Comparison of ENCODE assay signal across 19 cellular contexts in the genomic region with DNA sequence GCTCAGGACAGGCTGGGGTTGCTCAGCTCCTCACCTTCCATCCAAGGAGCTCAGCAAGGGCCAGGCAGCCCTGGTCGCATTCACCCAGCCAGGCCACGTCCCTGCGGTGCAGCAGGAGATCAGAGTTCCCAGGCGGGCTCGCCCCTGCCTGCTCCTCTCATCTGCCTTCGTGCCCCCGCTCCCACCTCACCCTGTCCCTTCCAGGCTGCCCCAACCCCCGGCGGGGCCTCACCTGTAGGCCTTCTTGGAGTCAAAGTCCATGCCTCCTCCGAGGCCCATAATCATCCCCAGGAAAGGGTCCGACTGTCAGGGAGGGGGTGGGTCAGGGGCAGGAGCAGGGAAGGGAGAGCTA. TPM values are rescaled to one million over a fixed set of nuclear protein-coding genes. Genes with fewer than 3 reads are reported as not detected.
DNase-seq lines count a peak whose midpoint lies in the region; ATAC-seq, FAIRE-seq and TF ChIP-seq lines count a peak whose summit lies in the region.
"Had no signal": no experiment of that assay in that cellular context is flagged by ENCODE, and none has a peak within 500 bp of the region (broad histone marks: within the 10 kb centered on the region; RNA-seq: fewer than 3 reads in every experiment).

No MANE protein-coding gene starts in this region.

- peak overlapping the region; percentile 98 to 99 for H3K27ac Mint-ChIP-seq in T-cell
- H3K27ac Mint-ChIP-seq: type B pancreatic cell had no signal

- CTCF ChIA-PET in T-cell (lab: Charles Lee), result interaction anchor here (0.6 to 0.7 kb wide), 3 partner anchors 37 to 616 kb away, joined by 4 to 6 read pairs (median 5); no protein-coding TSS in a partner anchor
- CTCF ChIA-PET in HepG2 (lab: Yijun Ruan, JAX; ENCODE audit: low intra/inter-chr PET ratio, low total read pairs), result no interaction called here

- peaks cover 32 to 46% (median 36%) of the 10 kb centered on the region in 3 donors for H3K4me1 Mint-ChIP-seq in T-cell

- no peak for TF ChIP-seq CTCF in HepG2 (CRISPR knock-in tag; IDR thresholded peaks at IDR 0.05)

- H3K4me2 ChIP-seq in BLaER1 treated with 17β-estradiol and CSF1 and Interleukin-3, amounts not matched to agents 10 nM and 100 nM, result peak overlapping the region in 10 of 11 experiments; percentile 88 to 99 (median 96); a peak in 20 of 22 replicates
- 0 out of 2 replicates have a peak overlapping the region, but pooled peaks have one; percentile 15 for H3K4me2 ChIP-seq in HepG2 (ENCODE audit: low read depth, low read length)

- peaks cover 0 to 34% (median 11%) of the 10 kb centered on the region in 11 experiments; a peak in 13 of 22 replicates for H3K36me3 ChIP-seq in BLaER1 treated with 17β-estradiol and CSF1 and Interleukin-3, amounts not matched to agents 10 nM and 100 nM
- peaks cover 0 to 2% of the 10 kb centered on the region in 2 experiments; a peak in 2 of 5 replicates for H3K36me3 ChIP-seq in HepG2 (replicated peaks in 1 of 2; ENCODE audit: control insufficient read depth in 1 of 2, insufficient read depth in 2 of 2, low read length in 2 of 2)
- H3K36me3 ChIP-seq: BE2C, prostate gland had no signal

- ATAC-seq in T-cell (replicated peaks in 1 of 4) (no peak), HepG2 (peak; percentile 9; the same call in 1 of the 3 replicates)
- ATAC-seq: stimulated activated naive CD8-positive, alpha-beta T cell treated with anti-CD3 and anti-CD28 coated beads, Interleukin-15, Interleukin-2, amounts not matched to agents 100 U/mL and 50 U/mL, for 24 hours had no signal

- in situ Hi-C loops in HepG2 (cut with HindIII; ENCODE audit: extremely low pct_ligation_motif_present, low pct_unique_long_range_greater_than_20kb), result no loop called here

- no peak for TF ChIP-seq RAD21 in HepG2 (CRISPR knock-in tag; IDR thresholded peaks at IDR 0.05)

- H3K9me3 ChIP-seq in BLaER1 treated with 17β-estradiol and CSF1 and Interleukin-3, amounts not matched to agents 10 nM and 100 nM (replicated peaks in 1 of 11), result no peaks in the 10 kb centered on the region
- H3K9me3 ChIP-seq in HepG2 (ENCODE audit: low read length), result no peaks in the 10 kb centered on the region
- H3K9me3 ChIP-seq: BE2C, prostate gland had no signal

- H3K79me2 ChIP-seq in HepG2 (ENCODE audit: insufficient read depth, low read length), result no peaks in the 10 kb centered on the region

- BruUV-seq in HepG2 (replicated peaks; lab: Mats Ljungman, UMichigan), result no TSS peak

- no peak for TF ChIP-seq EP300 in HepG2 (IDR thresholded peaks at IDR 0.05; ENCODE audit: low read depth in 2 of 2, low read length in 2 of 2)
- no peak for TF ChIP-seq EP300 in HepG2 (CRISPR knock-in tag; IDR thresholded peaks at IDR 0.05; ENCODE audit: borderline replicate concordance)

- peak overlapping the region in 9 of 11 experiments; percentile 73 to 86 (median 82); a peak in 16 of 22 replicates for H3K9ac ChIP-seq in BLaER1 treated with 17β-estradiol and CSF1 and Interleukin-3, amounts not matched to agents 10 nM and 100 nM
- no peak overlapping the region for H3K9ac ChIP-seq in HepG2 (ENCODE audit: insufficient read depth, low read depth, low read length)

- peak overlapping the region in 10 of 11 experiments; percentile 84 to 97 (median 91); a peak in 19 of 22 replicates for H3K27ac ChIP-seq in BLaER1 treated with 17β-estradiol and CSF1 and Interleukin-3, amounts not matched to agents 10 nM and 100 nM
- H3K27ac ChIP-seq in HepG2 (ENCODE audit: extremely low read length, insufficient read depth, low read length), result no peak overlapping the region

- no peaks in the 10 kb centered on the region for H3K9me3 Mint-ChIP-seq in T-cell
- H3K9me3 Mint-ChIP-seq: type B pancreatic cell had no signal

- H3K4me3 Mint-ChIP-seq in T-cell, result peak overlapping the region in 1 of 3 donors; percentile 46
- H3K4me3 Mint-ChIP-seq: type B pancreatic cell had no signal

- H3K4me3 ChIP-seq in BLaER1 treated with 17β-estradiol and CSF1 and Interleukin-3, amounts not matched to agents 10 nM and 100 nM, result peak overlapping the region in 4 of 10 experiments; percentile 46 to 53 (median 50); a peak in 6 of 20 replicates
- H3K4me3 ChIP-seq in HepG2 (replicated peaks in 1 of 3; ENCODE audit: insufficient read depth in 1 of 3, low read depth in 2 of 3, low read length in 3 of 3), result no peak overlapping the region
- H3K4me3 ChIP-seq: prostate gland had no signal

- TF ChIP-seq POLR2A in HepG2 (IDR thresholded peaks at IDR 0.05; ENCODE audit: insufficient read depth in 1 of 2, low read depth in 2 of 2, low read length in 2 of 2), result no peak

- intact Hi-C loops in HepG2 (cut with micrococcal nuclease; ENCODE audit: unreplicated experiment), result no loop called here

- no peak for FAIRE-seq in HepG2 (lab: Jason Lieb, UNC)

- no peaks in the 10 kb centered on the region for H3K27me3 ChIP-seq in BLaER1 treated with 17β-estradiol and CSF1 and Interleukin-3, amounts not matched to agents 10 nM and 100 nM
- H3K27me3 ChIP-seq in HepG2 (ENCODE audit: control insufficient read depth in 1 of 2, insufficient read depth in 2 of 2, low read length in 2 of 2), result no peaks in the 10 kb centered on the region
- H3K27me3 ChIP-seq: BE2C had no signal

- no peaks in the 10 kb centered on the region for H3K27me3 Mint-ChIP-seq in T-cell
- H3K27me3 Mint-ChIP-seq: type B pancreatic cell had no signal

- POLR2A ChIA-PET in T-cell (lab: Charles Lee), result interaction anchor here (0.6 kb wide), 2 partner anchors 47 to 80 kb away, joined by 3 read pairs; no protein-coding TSS in a partner anchor
- POLR2A ChIA-PET in HepG2 (lab: Yijun Ruan, JAX), result interaction anchor here (1.3 to 5.6 kb wide), 5 partner anchors 8 to 30 kb away, joined by 4 to 37 read pairs (median 7); a partner anchor contains a TSS

- no peak overlapping the region for H2AFZ ChIP-seq in HepG2 (ENCODE audit: low read length)

- H3K36me3 Mint-ChIP-seq in T-cell, result peaks cover 11% of the 10 kb centered on the region
- H3K36me3 Mint-ChIP-seq: type B pancreatic cell had no signal

- 60% methylated on average over 11 of the region's 11 CpGs for WGBS in HepG2 (ENCODE audit: low lambda C conversion rate)

- DNase-seq in D341Med (ENCODE audit: low spot score) (peak; percentile 31), T-cell (no peak), HepG2 (ENCODE audit: low spot score) (no peak), DMS 273 (lab: John Stamatoyannopoulos, UW; ENCODE audit: unreplicated experiment) (no peak), NCI-H226 (no peak), SW 1271 (lab: John Stamatoyannopoulos, UW) (no peak), NCI-H524 treated with DMSO at 0.1 percent for 48 hours (lab: John Stamatoyannopoulos, UW) (no peak)
- DNase-seq: aorta; BE2C; foreskin melanocyte; IMR-90; NCI-H1048; RPMI8226; stimulated activated CD4-positive, alpha-beta T cell treated with anti-CD3 and anti-CD28 coated beads, Interleukin-12 subunit alpha, Interleukin-12 subunit beta, amount 100 ng/mL, for 4 hours; stimulated activated naive CD8-positive, alpha-beta T cell treated with anti-CD3 and anti-CD28 coated beads, Interleukin-15, Interleukin-2, amounts not matched to agents 100 U/mL and 50 U/mL, for 24 hours had no signal

- H4K20me1 ChIP-seq in BLaER1 treated with 17β-estradiol and CSF1 and Interleukin-3, amounts not matched to agents 10 nM and 100 nM, result no peaks in the 10 kb centered on the region
- no peaks in the 10 kb centered on the region for H4K20me1 ChIP-seq in HepG2 (ENCODE audit: insufficient read depth, low read length)

- H3K4me1 ChIP-seq in BLaER1 treated with 17β-estradiol and CSF1 and Interleukin-3, amounts not matched to agents 10 nM and 100 nM, result peaks cover 37 to 87% (median 76%) of the 10 kb centered on the region in 10 experiments
- peaks cover 45% of the 10 kb centered on the region for H3K4me1 ChIP-seq in HepG2 (ENCODE audit: insufficient read depth, low read length)
- H3K4me1 ChIP-seq: BE2C, prostate gland had no signal

RNA-seq across cellular contexts. Expression of a gene that starts 1.3 kb away (rescaled TPM):
- total RNA-seq in T-cell (10 to 100 TPM; 44.2 to 81.3 (median 71.0) TPM), HepG2 (2016; rRNA removed; fragmentation: Illumina TruSeq; extraction: Trizol) (10.3 and 11.4 TPM in 2 replicates)
- total RNA-seq in HepG2 (2016; cell fraction: cytosol; rRNA removed; fragmentation: Illumina TruSeq; extraction: Trizol; ENCODE audit: low read depth), result 4.4 and 4.8 TPM in 2 replicates
- 11.9 and 12.4 TPM in 2 replicates for total RNA-seq in HepG2 (2016; cell fraction: insoluble cytoplasmic fraction; rRNA removed; fragmentation: Illumina TruSeq; extraction: Trizol)
- 8.3 and 11.2 TPM in 2 replicates for total RNA-seq in HepG2 (2016; cell fraction: membrane; rRNA removed; fragmentation: Illumina TruSeq; extraction: Trizol)
- total RNA-seq in HepG2 (2016; cell fraction: nucleus; rRNA removed; fragmentation: Illumina TruSeq; extraction: Trizol), result 5.0 and 8.7 TPM in 2 replicates
- polyA plus RNA-seq in HepG2 (2011; rRNA removed), result 18.0 and 18.5 TPM in 2 replicates
- polyA plus RNA-seq in HepG2 (2011; cell fraction: cytosol; rRNA removed), result 13.8 and 14.5 TPM in 2 replicates
- 23.0 and 23.9 TPM in 2 replicates for polyA plus RNA-seq in HepG2 (2011; cell fraction: nucleus; rRNA removed)
- 8.6 and 10.2 TPM in 2 replicates for polyA plus RNA-seq in HepG2 (2012)
- 2.4 and 2.6 TPM in 2 replicates for polyA plus RNA-seq in HepG2 (2016; cell fraction: cytosol; fragmentation: Illumina TruSeq; extraction: Trizol; ENCODE audit: low read depth)
- 9.1 and 12.2 TPM in 2 replicates for polyA plus RNA-seq in HepG2 (2016; cell fraction: insoluble cytoplasmic fraction; fragmentation: Illumina TruSeq; extraction: Trizol; ENCODE audit: low read depth)
- polyA plus RNA-seq in HepG2 (2016; cell fraction: membrane; fragmentation: Illumina TruSeq; extraction: Trizol; ENCODE audit: low read depth), result 5.3 and 6.5 TPM in 2 replicates
- 12.7 and 15.7 TPM in 2 replicates for polyA plus RNA-seq in HepG2 (2016; cell fraction: nucleus; fragmentation: Illumina TruSeq; extraction: Trizol; ENCODE audit: insufficient read depth, low read depth)
- 3.7 and 14.6 TPM in 2 replicates for polyA minus RNA-seq in HepG2 (2011; rRNA and poly(A)+ RNA removed; ENCODE audit: low replicate concordance)
- 5.7 and 7.2 TPM in 2 replicates for polyA minus RNA-seq in HepG2 (2011; cell fraction: cytosol; rRNA and poly(A)+ RNA removed)
- polyA minus RNA-seq in HepG2 (2011; cell fraction: nucleus; rRNA and poly(A)+ RNA removed), result 9.9 and 10.7 TPM in 2 replicates

RNA-seq across cellular contexts. Expression of a gene that starts 20.0 kb away (rescaled TPM):
- total RNA-seq in T-cell (10 to 100 TPM; 50.7 to 67.6 (median 55.6) TPM), HepG2 (2016; rRNA removed; fragmentation: Illumina TruSeq; extraction: Trizol) (20.3 and 22.3 TPM in 2 replicates)
- total RNA-seq in HepG2 (2016; cell fraction: cytosol; rRNA removed; fragmentation: Illumina TruSeq; extraction: Trizol; ENCODE audit: low read depth), result 14.3 and 15.2 TPM in 2 replicates
- total RNA-seq in HepG2 (2016; cell fraction: insoluble cytoplasmic fraction; rRNA removed; fragmentation: Illumina TruSeq; extraction: Trizol), result 18.1 and 20.6 TPM in 2 replicates
- total RNA-seq in HepG2 (2016; cell fraction: membrane; rRNA removed; fragmentation: Illumina TruSeq; extraction: Trizol), result 24.1 and 28.8 TPM in 2 replicates
- 10.5 and 13.7 TPM in 2 replicates for total RNA-seq in HepG2 (2016; cell fraction: nucleus; rRNA removed; fragmentation: Illumina TruSeq; extraction: Trizol)
- polyA plus RNA-seq in HepG2 (2011; rRNA removed), result 26.1 and 32.6 TPM in 2 replicates
- 20.9 and 26.0 TPM in 2 replicates for polyA plus RNA-seq in HepG2 (2011; cell fraction: cytosol; rRNA removed)
- polyA plus RNA-seq in HepG2 (2011; cell fraction: nucleus; rRNA removed), result 54.3 and 54.9 TPM in 2 replicates
- 17.1 and 18.5 TPM in 2 replicates for polyA plus RNA-seq in HepG2 (2012)
- polyA plus RNA-seq in HepG2 (2016; cell fraction: cytosol; fragmentation: Illumina TruSeq; extraction: Trizol; ENCODE audit: low read depth), result 19.1 and 22.5 TPM in 2 replicates
- polyA plus RNA-seq in HepG2 (2016; cell fraction: insoluble cytoplasmic fraction; fragmentation: Illumina TruSeq; extraction: Trizol; ENCODE audit: low read depth), result 21.0 and 27.0 TPM in 2 replicates
- 29.2 and 29.4 TPM in 2 replicates for polyA plus RNA-seq in HepG2 (2016; cell fraction: membrane; fragmentation: Illumina TruSeq; extraction: Trizol; ENCODE audit: low read depth)
- polyA plus RNA-seq in HepG2 (2016; cell fraction: nucleus; fragmentation: Illumina TruSeq; extraction: Trizol; ENCODE audit: insufficient read depth, low read depth), result 29.4 and 29.5 TPM in 2 replicates
- 15.5 and 28.6 TPM in 2 replicates for polyA minus RNA-seq in HepG2 (2011; rRNA and poly(A)+ RNA removed; ENCODE audit: low replicate concordance)
- 12.0 and 12.7 TPM in 2 replicates for polyA minus RNA-seq in HepG2 (2011; cell fraction: cytosol; rRNA and poly(A)+ RNA removed)
- 10.3 and 11.2 TPM in 2 replicates for polyA minus RNA-seq in HepG2 (2011; cell fraction: nucleus; rRNA and poly(A)+ RNA removed)

RNA-seq across cellular contexts. Expression of a gene that starts 20.4 kb away (rescaled TPM):
- total RNA-seq in T-cell (10 to 100 TPM; 31.9 to 36.8 (median 33.9) TPM), HepG2 (2016; rRNA removed; fragmentation: Illumina TruSeq; extraction: Trizol) (13.8 and 14.9 TPM in 2 replicates)
- total RNA-seq in HepG2 (2016; cell fraction: cytosol; rRNA removed; fragmentation: Illumina TruSeq; extraction: Trizol; ENCODE audit: low read depth), result 3.8 and 4.6 TPM in 2 replicates
- 14.4 and 14.7 TPM in 2 replicates for total RNA-seq in HepG2 (2016; cell fraction: insoluble cytoplasmic fraction; rRNA removed; fragmentation: Illumina TruSeq; extraction: Trizol)
- 8.1 and 8.2 TPM in 2 replicates for total RNA-seq in HepG2 (2016; cell fraction: membrane; rRNA removed; fragmentation: Illumina TruSeq; extraction: Trizol)
- total RNA-seq in HepG2 (2016; cell fraction: nucleus; rRNA removed; fragmentation: Illumina TruSeq; extraction: Trizol), result 6.0 and 6.9 TPM in 2 replicates
- 8.6 and 11.5 TPM in 2 replicates for polyA plus RNA-seq in HepG2 (2011; rRNA removed)
- 9.7 and 14.5 TPM in 2 replicates for polyA plus RNA-seq in HepG2 (2011; cell fraction: cytosol; rRNA removed)
- polyA plus RNA-seq in HepG2 (2011; cell fraction: nucleus; rRNA removed), result 8.5 and 9.1 TPM in 2 replicates
- 7.8 and 10.7 TPM in 2 replicates for polyA plus RNA-seq in HepG2 (2012)
- polyA plus RNA-seq in HepG2 (2016; cell fraction: cytosol; fragmentation: Illumina TruSeq; extraction: Trizol; ENCODE audit: low read depth), result 6.7 and 8.7 TPM in 2 replicates
- 19.6 and 21.5 TPM in 2 replicates for polyA plus RNA-seq in HepG2 (2016; cell fraction: insoluble cytoplasmic fraction; fragmentation: Illumina TruSeq; extraction: Trizol; ENCODE audit: low read depth)
- polyA plus RNA-seq in HepG2 (2016; cell fraction: membrane; fragmentation: Illumina TruSeq; extraction: Trizol; ENCODE audit: low read depth), result 9.9 and 11.1 TPM in 2 replicates
- polyA plus RNA-seq in HepG2 (2016; cell fraction: nucleus; fragmentation: Illumina TruSeq; extraction: Trizol; ENCODE audit: insufficient read depth, low read depth), result 13.5 and 16.3 TPM in 2 replicates
- 5.6 and 6.0 TPM in 2 replicates for polyA minus RNA-seq in HepG2 (2011; rRNA and poly(A)+ RNA removed; ENCODE audit: low replicate concordance)
- 2.2 and 6.5 TPM in 2 replicates for polyA minus RNA-seq in HepG2 (2011; cell fraction: cytosol; rRNA and poly(A)+ RNA removed)
- polyA minus RNA-seq in HepG2 (2011; cell fraction: nucleus; rRNA and poly(A)+ RNA removed), result 1.2 and 1.9 TPM in 2 replicates

RNA-seq across cellular contexts. Expression of a gene that starts 29.6 kb away (rescaled TPM):
- 100 to 1,000 TPM; 320 to 498 (median 330) TPM for total RNA-seq in T-cell
- 270 and 278 TPM in 2 replicates for total RNA-seq in HepG2 (2016; rRNA removed; fragmentation: Illumina TruSeq; extraction: Trizol)
- total RNA-seq in HepG2 (2016; cell fraction: cytosol; rRNA removed; fragmentation: Illumina TruSeq; extraction: Trizol; ENCODE audit: low read depth), result 44.9 and 50.3 TPM in 2 replicates
- 247 and 303 TPM in 2 replicates for total RNA-seq in HepG2 (2016; cell fraction: insoluble cytoplasmic fraction; rRNA removed; fragmentation: Illumina TruSeq; extraction: Trizol)
- total RNA-seq in HepG2 (2016; cell fraction: membrane; rRNA removed; fragmentation: Illumina TruSeq; extraction: Trizol), result 97.2 and 106 TPM in 2 replicates
- 191 and 201 TPM in 2 replicates for total RNA-seq in HepG2 (2016; cell fraction: nucleus; rRNA removed; fragmentation: Illumina TruSeq; extraction: Trizol)
- 148 and 156 TPM in 2 replicates for polyA plus RNA-seq in HepG2 (2011; rRNA removed)
- 89.9 and 92.3 TPM in 2 replicates for polyA plus RNA-seq in HepG2 (2011; cell fraction: cytosol; rRNA removed)
- 184 and 197 TPM in 2 replicates for polyA plus RNA-seq in HepG2 (2011; cell fraction: nucleus; rRNA removed)
- polyA plus RNA-seq in HepG2 (2012), result 166 and 314 TPM in 2 replicates
- 36.1 and 37.5 TPM in 2 replicates for polyA plus RNA-seq in HepG2 (2016; cell fraction: cytosol; fragmentation: Illumina TruSeq; extraction: Trizol; ENCODE audit: low read depth)
- polyA plus RNA-seq in HepG2 (2016; cell fraction: insoluble cytoplasmic fraction; fragmentation: Illumina TruSeq; extraction: Trizol; ENCODE audit: low read depth), result 257 and 357 TPM in 2 replicates
- 76.7 and 82.5 TPM in 2 replicates for polyA plus RNA-seq in HepG2 (2016; cell fraction: membrane; fragmentation: Illumina TruSeq; extraction: Trizol; ENCODE audit: low read depth)
- polyA plus RNA-seq in HepG2 (2016; cell fraction: nucleus; fragmentation: Illumina TruSeq; extraction: Trizol; ENCODE audit: insufficient read depth, low read depth), result 372 and 405 TPM in 2 replicates
- polyA minus RNA-seq in HepG2 (2011; rRNA and poly(A)+ RNA removed; ENCODE audit: low replicate concordance), result 218 and 315 TPM in 2 replicates
- polyA minus RNA-seq in HepG2 (2011; cell fraction: cytosol; rRNA and poly(A)+ RNA removed), result 121 and 131 TPM in 2 replicates
- polyA minus RNA-seq in HepG2 (2011; cell fraction: nucleus; rRNA and poly(A)+ RNA removed), result 131 and 151 TPM in 2 replicates

RNA-seq across cellular contexts. Expression of a gene that starts 32.6 kb away (rescaled TPM):
- 1 to 10 TPM; 1.1 to 1.6 (median 1.3) TPM for total RNA-seq in T-cell
- total RNA-seq in HepG2 (2016; rRNA removed; fragmentation: Illumina TruSeq; extraction: Trizol), result not detected in 2 replicates
- total RNA-seq in HepG2 (2016; cell fraction: cytosol; rRNA removed; fragmentation: Illumina TruSeq; extraction: Trizol; ENCODE audit: low read depth), result not detected in 2 replicates
- not detected in 2 replicates for total RNA-seq in HepG2 (2016; cell fraction: insoluble cytoplasmic fraction; rRNA removed; fragmentation: Illumina TruSeq; extraction: Trizol)
- 0.17 TPM in 1 of 2 replicates, not detected in the other for total RNA-seq in HepG2 (2016; cell fraction: membrane; rRNA removed; fragmentation: Illumina TruSeq; extraction: Trizol)
- total RNA-seq in HepG2 (2016; cell fraction: nucleus; rRNA removed; fragmentation: Illumina TruSeq; extraction: Trizol), result not detected in 2 replicates
- 0.08 and 0.24 TPM in 2 replicates for polyA plus RNA-seq in HepG2 (2011; rRNA removed)
- 0.09 TPM in 1 of 2 replicates, not detected in the other for polyA plus RNA-seq in HepG2 (2011; cell fraction: cytosol; rRNA removed)
- polyA plus RNA-seq in HepG2 (2011; cell fraction: nucleus; rRNA removed), result 1.6 and 2.0 TPM in 2 replicates
- 0.15 and 0.33 TPM in 2 replicates for polyA plus RNA-seq in HepG2 (2012)
- not detected in 2 replicates for polyA plus RNA-seq in HepG2 (2016; cell fraction: cytosol; fragmentation: Illumina TruSeq; extraction: Trizol; ENCODE audit: low read depth)
- not detected in 2 replicates for polyA plus RNA-seq in HepG2 (2016; cell fraction: insoluble cytoplasmic fraction; fragmentation: Illumina TruSeq; extraction: Trizol; ENCODE audit: low read depth)
- polyA plus RNA-seq in HepG2 (2016; cell fraction: membrane; fragmentation: Illumina TruSeq; extraction: Trizol; ENCODE audit: low read depth), result not detected in 2 replicates
- polyA plus RNA-seq in HepG2 (2016; cell fraction: nucleus; fragmentation: Illumina TruSeq; extraction: Trizol; ENCODE audit: insufficient read depth, low read depth), result 0.48 and 0.77 TPM in 2 replicates
- polyA minus RNA-seq in HepG2 (2011; rRNA and poly(A)+ RNA removed; ENCODE audit: low replicate concordance), result 0.26 and 0.52 TPM in 2 replicates
- not detected in 2 replicates for polyA minus RNA-seq in HepG2 (2011; cell fraction: cytosol; rRNA and poly(A)+ RNA removed)
- not detected in 2 replicates for polyA minus RNA-seq in HepG2 (2011; cell fraction: nucleus; rRNA and poly(A)+ RNA removed)
- total RNA-seq: aorta, Daoy, IMR-90 had no signal
